ENCODE assay signal across 8 cellular contexts in the genomic region with DNA sequence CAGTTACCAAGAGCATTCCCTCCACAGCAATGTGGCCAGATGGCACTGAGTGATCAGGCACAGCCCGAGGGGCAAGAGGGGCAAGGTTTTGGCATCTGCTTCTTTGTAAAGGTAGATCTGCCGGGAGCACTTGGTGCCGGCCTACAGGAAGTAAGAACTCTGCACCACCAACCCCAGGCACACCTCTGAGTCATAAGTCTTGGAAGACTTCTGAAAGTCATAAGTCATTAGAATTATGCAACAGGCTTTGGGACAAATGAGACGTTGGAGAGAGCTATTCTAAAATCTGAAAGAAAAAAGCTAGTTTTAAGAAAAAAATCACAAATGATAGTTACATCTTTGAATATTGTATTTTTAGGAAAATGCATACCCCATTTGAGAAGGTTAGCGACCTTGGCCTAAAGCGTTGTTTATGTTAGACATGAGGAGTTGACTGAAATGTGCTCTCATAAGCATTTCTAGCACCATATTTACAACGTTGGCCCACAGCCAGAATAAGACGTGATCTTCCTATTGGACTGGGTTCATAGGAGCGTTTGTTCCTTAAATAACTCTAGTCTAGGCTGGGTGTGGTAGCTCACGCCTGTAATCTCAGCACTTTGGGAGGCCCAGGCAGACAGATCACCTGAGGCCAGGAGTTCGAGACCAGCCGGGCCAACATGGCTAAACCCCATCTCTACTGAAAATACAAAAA. TPM values are rescaled to one million over a fixed set of nuclear protein-coding genes. Genes with fewer than 3 reads are reported as not detected.
DNase-seq lines count a peak whose midpoint lies in the region; ATAC-seq and TF ChIP-seq lines count a peak whose summit lies in the region.

No MANE protein-coding gene starts in this region.

- no peaks in the 10 kb centered on the region for H3K27me3 ChIP-seq in PC-3 (ENCODE audit: low read length)

- no peak overlapping the region for H3K9ac ChIP-seq in PC-3 (ENCODE audit: low read length)

- no peaks in the 10 kb centered on the region for H3F3A ChIP-seq in PC-3 (ENCODE audit: low read length, unreplicated experiment)

- POLR2A ChIA-PET in HEK293 (lab: Yijun Ruan, JAX) (no interaction called here), PC-3 (lab: Charles Lee; ENCODE audit: unreplicated experiment) (no interaction called here)
- POLR2A ChIA-PET in activated CD4-positive, alpha-beta memory T cell treated with anti-CD3 and anti-CD28 coated beads, Interleukin-2, amount 10 ng/mL, durations not matched to agents 7 days and 5 days (lab: Charles Lee), result no interaction called here
- POLR2A ChIA-PET in activated CD4-positive, alpha-beta memory T cell treated with anti-CD3 and anti-CD28 coated beads for 36 hours (lab: Charles Lee), result no interaction called here

- H3K36me3 ChIP-seq in HEK293 (ENCODE audit: control insufficient read depth in 2 of 2, insufficient read depth in 1 of 2, low read length in 2 of 2) (no peaks in the 10 kb centered on the region), PC-3 (ENCODE audit: low read depth, low read length) (no peaks in the 10 kb centered on the region)

- H3K9me3 ChIP-seq in HEK293 (ENCODE audit: control insufficient read depth, insufficient read depth, low read depth, low read length) (no peaks in the 10 kb centered on the region), PC-3 (ENCODE audit: low read length) (no peaks in the 10 kb centered on the region)

- H3K4me2 ChIP-seq in PC-3 (ENCODE audit: low read length), result peak overlapping the region; percentile 39

- H2AFZ ChIP-seq in PC-3 (ENCODE audit: low read length), result peak overlapping the region; percentile 62

- peak; percentile 83 for ATAC-seq in PC-3
- ATAC-seq in HG03457 (IDR thresholded peaks at IDR 0.05; ENCODE audit: unreplicated experiment), result no peak

- H4K20me1 ChIP-seq in PC-3 (ENCODE audit: low read length), result no peaks in the 10 kb centered on the region

- no peaks in the 10 kb centered on the region for H3K9me3 Mint-ChIP-seq in activated CD4-positive, alpha-beta memory T cell treated with anti-CD3 and anti-CD28 coated beads, Interleukin-2, amount 10 ng/mL, durations not matched to agents 7 days and 5 days
- peaks cover 7% of the 10 kb centered on the region for H3K9me3 Mint-ChIP-seq in activated CD4-positive, alpha-beta memory T cell treated with anti-CD3 and anti-CD28 coated beads for 36 hours

- no peak overlapping the region for H3K4me3 Mint-ChIP-seq in activated CD4-positive, alpha-beta memory T cell treated with anti-CD3 and anti-CD28 coated beads, Interleukin-2, amount 10 ng/mL, durations not matched to agents 7 days and 5 days
- no peak overlapping the region for H3K4me3 Mint-ChIP-seq in activated CD4-positive, alpha-beta memory T cell treated with anti-CD3 and anti-CD28 coated beads for 36 hours

- no peak overlapping the region for H3K27ac Mint-ChIP-seq in activated CD4-positive, alpha-beta memory T cell treated with anti-CD3 and anti-CD28 coated beads, Interleukin-2, amount 10 ng/mL, durations not matched to agents 7 days and 5 days
- no peak overlapping the region for H3K27ac Mint-ChIP-seq in activated CD4-positive, alpha-beta memory T cell treated with anti-CD3 and anti-CD28 coated beads for 36 hours

- H3K36me3 Mint-ChIP-seq in activated CD4-positive, alpha-beta memory T cell treated with anti-CD3 and anti-CD28 coated beads, Interleukin-2, amount 10 ng/mL, durations not matched to agents 7 days and 5 days (ENCODE audit: low read depth), result no peaks in the 10 kb centered on the region
- no peaks in the 10 kb centered on the region for H3K36me3 Mint-ChIP-seq in activated CD4-positive, alpha-beta memory T cell treated with anti-CD3 and anti-CD28 coated beads for 36 hours

- TF ChIP-seq CTCF in HEK293 (tag by site-specific recombination; IDR thresholded peaks at IDR 0.05) (no peak), PC-3 (conservative IDR thresholded peaks at IDR 0.05; ENCODE audit: low read depth, low read length) (no peak)

- H3K4me3 ChIP-seq in HEK293 (ENCODE audit: low read depth, low read length) (no peak overlapping the region), PC-3 (ENCODE audit: low read length) (no peak overlapping the region), skin epidermis (no peak overlapping the region)

- H3K79me2 ChIP-seq in PC-3 (ENCODE audit: low read length), result no peaks in the 10 kb centered on the region

- BruUV-seq in PC-3 (replicated peaks; lab: Mats Ljungman, UMichigan), result no TSS peak

- H3K4me1 ChIP-seq in HEK293 (ENCODE audit: control insufficient read depth, insufficient read depth, low read length) (peaks cover 34% of the 10 kb centered on the region), PC-3 (ENCODE audit: insufficient read depth, low read length) (peaks cover 15% of the 10 kb centered on the region)

- CTCF ChIA-PET in HEK293 (lab: Yijun Ruan, JAX), result interaction anchor here (0.6 to 2.4 kb wide), 3 partner anchors 11 to 26 kb away, joined by 3 to 5 read pairs (median 4); no protein-coding TSS in a partner anchor
- CTCF ChIA-PET in PC-3 (lab: Charles Lee), result no interaction called here
- CTCF ChIA-PET in activated CD4-positive, alpha-beta memory T cell treated with anti-CD3 and anti-CD28 coated beads, Interleukin-2, amount 10 ng/mL, durations not matched to agents 7 days and 5 days (lab: Charles Lee), result no interaction called here
- CTCF ChIA-PET in activated CD4-positive, alpha-beta memory T cell treated with anti-CD3 and anti-CD28 coated beads for 36 hours (lab: Charles Lee), result no interaction called here

- peaks cover 2% of the 10 kb centered on the region for H3K27me3 Mint-ChIP-seq in activated CD4-positive, alpha-beta memory T cell treated with anti-CD3 and anti-CD28 coated beads, Interleukin-2, amount 10 ng/mL, durations not matched to agents 7 days and 5 days
- peaks cover 21% of the 10 kb centered on the region for H3K27me3 Mint-ChIP-seq in activated CD4-positive, alpha-beta memory T cell treated with anti-CD3 and anti-CD28 coated beads for 36 hours

- peak; percentile 94 for DNase-seq in PC-3
- DNase-seq in fibroblast of peridontal ligament (ENCODE audit: extremely low read depth), result peak; percentile 54
- DNase-seq in activated CD4-positive, alpha-beta memory T cell treated with anti-CD3 and anti-CD28 coated beads, Interleukin-2, amount 10 ng/mL, durations not matched to agents 7 days and 5 days, result no peak
- DNase-seq in GM19240 (ENCODE audit: insufficient read length, low spot score), result no peak
- DNase-seq in activated CD4-positive, alpha-beta memory T cell treated with anti-CD3 and anti-CD28 coated beads for 36 hours, result no peak

- H3K27ac ChIP-seq in HEK293 (ENCODE audit: extremely low read depth, low read depth, low read length), result peak overlapping the region; percentile 54
- peak overlapping the region; percentile 22 for H3K27ac ChIP-seq in PC-3 (ENCODE audit: low read length)
- H3K27ac ChIP-seq in skin epidermis, result peak overlapping the region in 12 of 21 experiments; percentile 2 to 74 (median 34)

- no peaks in the 10 kb centered on the region for H3K4me1 Mint-ChIP-seq in activated CD4-positive, alpha-beta memory T cell treated with anti-CD3 and anti-CD28 coated beads, Interleukin-2, amount 10 ng/mL, durations not matched to agents 7 days and 5 days
- H3K4me1 Mint-ChIP-seq in activated CD4-positive, alpha-beta memory T cell treated with anti-CD3 and anti-CD28 coated beads for 36 hours (ENCODE audit: low read depth), result no peaks in the 10 kb centered on the region

- intact Hi-C loops in PC-3 (cut with micrococcal nuclease), result loop anchor here (10.0 kb wide), 1 partner anchor 103 kb away; no protein-coding TSS in a partner anchor
- intact Hi-C loops in activated CD4-positive, alpha-beta memory T cell treated with anti-CD3 and anti-CD28 coated beads for 36 hours (cut with micrococcal nuclease), result no loop called here

- H3K9me2 ChIP-seq in PC-3 (replicated peaks; ENCODE audit: low read length), result no peaks in the 10 kb centered on the region

TF ChIP-seq in HEK293, 187 proteins besides CTCF, POLR2A, EP300 and RAD21 (continues in another document):
- TF ChIP-seq ZNF174 (tag by site-specific recombination; IDR thresholded peaks at IDR 0.05), result peak; percentile 61; the same call in 1 of the 2 replicates
- no peak for TF ChIP-seq ZNF214 (tag by site-specific recombination; IDR thresholded peaks at IDR 0.05; ENCODE audit: borderline replicate concordance)
- TF ChIP-seq, protein P1, sequence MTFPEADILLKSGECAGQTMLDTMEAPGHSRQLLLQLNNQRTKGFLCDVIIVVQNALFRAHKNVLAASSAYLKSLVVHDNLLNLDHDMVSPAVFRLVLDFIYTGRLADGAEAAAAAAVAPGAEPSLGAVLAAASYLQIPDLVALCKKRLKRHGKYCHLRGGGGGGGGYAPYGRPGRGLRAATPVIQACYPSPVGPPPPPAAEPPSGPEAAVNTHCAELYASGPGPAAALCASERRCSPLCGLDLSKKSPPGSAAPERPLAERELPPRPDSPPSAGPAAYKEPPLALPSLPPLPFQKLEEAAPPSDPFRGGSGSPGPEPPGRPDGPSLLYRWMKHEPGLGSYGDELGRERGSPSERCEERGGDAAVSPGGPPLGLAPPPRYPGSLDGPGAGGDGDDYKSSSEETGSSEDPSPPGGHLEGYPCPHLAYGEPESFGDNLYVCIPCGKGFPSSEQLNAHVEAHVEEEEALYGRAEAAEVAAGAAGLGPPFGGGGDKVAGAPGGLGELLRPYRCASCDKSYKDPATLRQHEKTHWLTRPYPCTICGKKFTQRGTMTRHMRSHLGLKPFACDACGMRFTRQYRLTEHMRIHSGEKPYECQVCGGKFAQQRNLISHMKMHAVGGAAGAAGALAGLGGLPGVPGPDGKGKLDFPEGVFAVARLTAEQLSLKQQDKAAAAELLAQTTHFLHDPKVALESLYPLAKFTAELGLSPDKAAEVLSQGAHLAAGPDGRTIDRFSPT (tag by site-specific recombination; IDR thresholded peaks at IDR 0.05), result 0 out of 2 replicates have a peak, but pooled peaks have one; percentile 27
- peak; percentile 69; the same call in 1 of the 2 replicates for TF ChIP-seq TRIM28 (IDR thresholded peaks at IDR 0.05; ENCODE audit: borderline replicate concordance, low read length)
- peak; percentile 8; the same call in 1 of the 2 replicates for TF ChIP-seq ZNF626 (tag by site-specific recombination; IDR thresholded peaks at IDR 0.05)
- no peak for TF ChIP-seq ZNF544 (tag by site-specific recombination; IDR thresholded peaks at IDR 0.05)
- TF ChIP-seq ZNF660 (tag by site-specific recombination; IDR thresholded peaks at IDR 0.05), result peak; percentile 87
- 0 out of 2 replicates have a peak, but pooled peaks have one; percentile 33 for TF ChIP-seq KLF10 (tag by site-specific recombination; IDR thresholded peaks at IDR 0.05)

RNA-seq across cellular contexts. Expression of a gene that starts 37.7 kb away (rescaled TPM):
- total RNA-seq in PC-3 (2014; rRNA removed), result not detected in 2 replicates
- 1 to 10 TPM; 1.6 to 2.1 TPM for total RNA-seq in activated CD4-positive, alpha-beta memory T cell treated with anti-CD3 and anti-CD28 coated beads, Interleukin-2, amount 10 ng/mL, durations not matched to agents 7 days and 5 days
- total RNA-seq in activated CD4-positive, alpha-beta memory T cell treated with anti-CD3 and anti-CD28 coated beads for 36 hours, result 1 to 10 TPM in 1 of 2 experiments, under 1 TPM in 1; 0.86 to 1.1 TPM

Comparison
In these comparisons a context has a peak if more than half of its experiments do, and no peak if none do; other contexts are left out.
1. DNase-seq: peak in PC-3 (single experiment) and fibroblast of peridontal ligament (single experiment); none in activated CD4-positive, alpha-beta memory T cell treated with anti-CD3 and anti-CD28 coated beads, Interleukin-2, amount 10 ng/mL, durations not matched to agents 7 days and 5 days (single experiment), GM19240 (single experiment) and activated CD4-positive, alpha-beta memory T cell treated with anti-CD3 and anti-CD28 coated beads for 36 hours (single experiment).
2. Peak in every context shown above with its lines, with median percentiles within 50 percentile points of each other: H3K27ac ChIP-seq.